ENCODE assay signal across 9 cellular contexts in the genomic region with DNA sequence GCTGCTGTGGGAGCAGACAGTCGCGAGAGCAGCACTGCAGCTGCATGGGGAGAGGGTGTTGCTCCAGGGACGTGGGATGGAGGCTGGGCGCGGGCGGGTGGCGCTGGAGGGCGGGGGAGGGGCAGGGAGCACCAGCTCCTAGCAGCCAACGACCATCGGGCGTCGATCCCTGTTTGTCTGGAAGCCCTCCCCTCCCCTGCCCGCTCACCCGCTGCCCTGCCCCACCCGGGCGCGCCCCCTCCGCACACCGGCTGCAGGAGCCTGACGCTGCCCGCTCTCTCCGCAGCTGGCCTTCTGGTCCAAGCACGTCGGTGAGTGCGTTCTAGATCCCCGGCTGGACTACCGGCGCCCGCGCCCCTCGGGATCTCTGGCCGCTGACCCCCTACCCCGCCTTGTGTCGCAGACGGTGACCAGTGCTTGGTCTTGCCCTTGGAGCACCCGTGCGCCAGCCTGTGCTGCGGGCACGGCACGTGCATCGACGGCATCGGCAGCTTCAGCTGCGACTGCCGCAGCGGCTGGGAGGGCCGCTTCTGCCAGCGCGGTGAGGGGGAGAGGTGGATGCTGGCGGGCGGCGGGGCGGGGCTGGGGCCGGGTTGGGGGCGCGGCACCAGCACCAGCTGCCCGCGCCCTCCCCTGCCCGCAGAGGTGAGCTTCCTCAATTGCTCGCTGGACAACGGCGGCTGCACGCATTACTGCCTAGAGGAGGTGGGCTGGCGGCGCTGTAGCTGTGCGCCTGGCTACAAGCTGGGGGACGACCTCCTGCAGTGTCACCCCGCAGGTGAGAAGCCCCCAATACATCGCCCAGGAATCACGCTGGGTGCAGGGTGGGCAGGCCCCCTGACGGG. TPM values are rescaled to one million over a fixed set of nuclear protein-coding genes. Genes with fewer than 3 reads are reported as not detected.
DNase-seq lines count a peak whose midpoint lies in the region; ATAC-seq, FAIRE-seq and TF ChIP-seq lines count a peak whose summit lies in the region.
"Had no signal": no experiment of that assay in that cellular context is flagged by ENCODE, and none has a peak within 500 bp of the region (broad histone marks: within the 10 kb centered on the region; RNA-seq: fewer than 3 reads in every experiment).

No MANE protein-coding gene starts in this region.

- no peak for FAIRE-seq in GM12878 (lab: Jason Lieb, UNC)

- DNase-seq in DMS 273 (lab: John Stamatoyannopoulos, UW; ENCODE audit: unreplicated experiment), result peak; percentile 70
- no peak for DNase-seq in DMS 273 treated with DMSO at 0.1 percent for 48 hours (lab: John Stamatoyannopoulos, UW)
- DNase-seq in NCI-H510A (lab: John Stamatoyannopoulos, UW), result peak; percentile 73
- no peak for DNase-seq in GM12878 (ENCODE audit: low read depth, low spot score)
- DNase-seq in left lung, result peak in 1 of 2 donors; percentile 87
- DNase-seq in upper lobe of right lung, result peak; percentile 67
- DNase-seq in AG20443 (ENCODE audit: low spot score), result no peak
- no peak for DNase-seq in SW 1271 (lab: John Stamatoyannopoulos, UW)

- H3K9ac ChIP-seq in GM12878 (ENCODE audit: control insufficient read depth, insufficient read depth, low read length), result no peak overlapping the region

- RAD21 ChIA-PET in GM12878 (lab: Charles Lee; ENCODE audit: unreplicated experiment), result no interaction called here

- H3K36me3 ChIP-seq in GM12878 (ENCODE audit: control insufficient read depth in 2 of 2, insufficient read depth in 2 of 2, low read length in 1 of 2), result no peaks in the 10 kb centered on the region
- no peaks in the 10 kb centered on the region for H3K36me3 ChIP-seq in left lung
- no peaks in the 10 kb centered on the region for H3K36me3 ChIP-seq in upper lobe of right lung

- BruUV-seq in GM12878 (replicated peaks; lab: Mats Ljungman, UMichigan), result no TSS peak

- no peak for TF ChIP-seq RAD21 in GM12878 (IDR thresholded peaks at IDR 0.05; ENCODE audit: insufficient read depth, low read depth, low read length)

- TF ChIP-seq CTCF in GM12878 (IDR thresholded peaks at IDR 0.05 in 2 of 3, conservative IDR thresholded peaks at IDR 0.05 in 1 of 3; ENCODE audit: control insufficient read depth in 2 of 3, extremely low read depth in 1 of 3, insufficient read depth in 1 of 3, low read depth in 3 of 3, low read length in 3 of 3) (no peak), left lung (IDR thresholded peaks at IDR 0.05) (no peak), upper lobe of right lung (IDR thresholded peaks at IDR 0.05) (no peak)

- H3K79me2 ChIP-seq in GM12878 (ENCODE audit: control insufficient read depth, insufficient read depth, low read length), result no peaks in the 10 kb centered on the region

- POLR2A ChIA-PET in GM12878 (lab: Charles Lee), result no interaction called here

- no peak for TF ChIP-seq EP300 in GM12878 (IDR thresholded peaks at IDR 0.05; ENCODE audit: borderline replicate concordance in 1 of 2, control insufficient read depth in 1 of 2, low read depth in 2 of 2, low read length in 2 of 2)

- intact Hi-C loops in GM12878 (cut with micrococcal nuclease; ENCODE audit: unreplicated experiment), result no loop called here
- intact Hi-C loops in left lung (cut with DNase I), result no loop called here
- intact Hi-C loops in upper lobe of right lung (cut with DNase I), result no loop called here

- in situ Hi-C loops in GM12878 (cut with MboI), result no loop called here

- SMC1A ChIA-PET in GM12878 (lab: Charles Lee; ENCODE audit: uncharacterized antibody, unreplicated experiment), result no interaction called here

- no peaks in the 10 kb centered on the region for H3K4me1 ChIP-seq in GM12878 (ENCODE audit: control insufficient read depth, insufficient read depth, low read length)
- peaks cover 9 to 17% of the 10 kb centered on the region in 2 donors for H3K4me1 ChIP-seq in left lung
- peaks cover 12% of the 10 kb centered on the region for H3K4me1 ChIP-seq in upper lobe of right lung

- H2AFZ ChIP-seq in GM12878 (ENCODE audit: control insufficient read depth, low read depth, low read length), result no peak overlapping the region

- ATAC-seq in GM12878 (peak; percentile 58), left lung (peak; percentile 50), upper lobe of right lung (peak; percentile 42)

- TF ChIP-seq POLR2A in GM12878 (IDR thresholded peaks at IDR 0.05; ENCODE audit: low read depth, low read length), result no peak

- H3K27me3 ChIP-seq in GM12878 (replicated peaks in 1 of 2; ENCODE audit: control insufficient read depth in 2 of 2, insufficient read depth in 2 of 2, low read length in 1 of 2), result peaks cover 4 to 6% of the 10 kb centered on the region in 2 experiments
- peaks cover 19 to 42% of the 10 kb centered on the region in 2 donors for H3K27me3 ChIP-seq in left lung
- H3K27me3 ChIP-seq in upper lobe of right lung, result peaks cover 20% of the 10 kb centered on the region

- no peaks in the 10 kb centered on the region for H4K20me1 ChIP-seq in GM12878 (ENCODE audit: control insufficient read depth, insufficient read depth)

- H3K4me3 ChIP-seq in GM12878 (no peak overlapping the region), left lung (peak overlapping the region; percentile 21 to 30), upper lobe of right lung (peak overlapping the region; percentile 32)

- 8% methylated on average over 49 of the region's 71 CpGs for WGBS in GM12878 (ENCODE audit: insufficient coverage, insufficient replicate concordance, low lambda C conversion rate, missing lambda C conversion rate)

- H3K9me3 ChIP-seq in GM12878 (replicated peaks; ENCODE audit: control insufficient read depth, insufficient read depth, low read length), result no peaks in the 10 kb centered on the region
- no peaks in the 10 kb centered on the region for H3K9me3 ChIP-seq in left lung
- no peaks in the 10 kb centered on the region for H3K9me3 ChIP-seq in upper lobe of right lung

- no peak overlapping the region for H3K27ac ChIP-seq in GM12878 (ENCODE audit: control insufficient read depth, insufficient read depth)
- H3K27ac ChIP-seq in left lung, result no peak overlapping the region
- H3K27ac ChIP-seq in upper lobe of right lung, result no peak overlapping the region
- H3K27ac ChIP-seq: 22Rv1 had no signal

- CTCF ChIA-PET in GM12878 (lab: Yijun Ruan, JAX), result no interaction called here

- H3K4me2 ChIP-seq in GM12878 (ENCODE audit: control insufficient read depth, insufficient read depth), result 0 out of 2 replicates have a peak overlapping the region, but pooled peaks have one; percentile 38

TF ChIP-seq in GM12878, 131 proteins besides CTCF, POLR2A, EP300 and RAD21:
- no peak for TF ChIP-seq RFX5 (IDR thresholded peaks at IDR 0.05; ENCODE audit: low read depth, low read length)
- TF ChIP-seq BHLHE40 (IDR thresholded peaks at IDR 0.05; ENCODE audit: borderline replicate concordance in 1 of 2, low read depth in 2 of 2, low read length in 1 of 2), result peak in 1 of 2 experiments; percentile 71; a peak in 2 of 4 replicates
- TF ChIP-seq NFIC (IDR thresholded peaks at IDR 0.05; ENCODE audit: low read depth, low read length), result no peak

RNA-seq across cellular contexts. Expression of gene PROC, which starts 4.6 kb away (rescaled TPM):
- not detected in 2 replicates for total RNA-seq in GM12878 (2013; cell fraction: nucleolus; rRNA removed)
- not detected in 2 replicates for total RNA-seq in GM12878 (2014; rRNA removed)
- not detected in 2 replicates for total RNA-seq in GM12878 (2014; rRNA removed; fragmentation: Illumina TruSeq; extraction: Trizol)
- not detected in 2 replicates for total RNA-seq in GM12878 (2021)
- not detected for polyA plus RNA-seq in GM12878 (2011; ENCODE audit: low read depth)
- not detected in 2 replicates for polyA plus RNA-seq in GM12878 (2011; rRNA removed)
- not detected in 2 replicates for polyA plus RNA-seq in GM12878 (2011; cell fraction: cytosol; rRNA removed)
- polyA plus RNA-seq in GM12878 (2011; cell fraction: nucleus; rRNA removed), result not detected in 2 replicates
- not detected in 2 replicates for polyA plus RNA-seq in GM12878 (2012)
- polyA plus RNA-seq in GM12878 (2014; fragmentation: Illumina TruSeq; extraction: Trizol), result not detected in 2 replicates
- polyA plus RNA-seq in GM12878 (2014; fragmentation: Nextera tagmentation; extraction: Ambion mirVana), result not detected
- polyA plus RNA-seq in GM12878 (2014; rRNA removed), result not detected in 2 replicates
- polyA plus RNA-seq in GM12878 (2016; fragmentation: Nextera tagmentation; extraction: Ambion mirVana), result not detected
- not detected in 2 replicates for polyA minus RNA-seq in GM12878 (2011; rRNA and poly(A)+ RNA removed)
- polyA minus RNA-seq in GM12878 (2011; cell fraction: cytosol; rRNA and poly(A)+ RNA removed), result not detected in 2 replicates
- not detected in 2 replicates for polyA minus RNA-seq in GM12878 (2011; cell fraction: nucleus; rRNA and poly(A)+ RNA removed)
- total RNA-seq in left lung, result under 1 TPM in 1 of 2 donors, not detected in 1; 0.50 TPM
- total RNA-seq in upper lobe of right lung, result not detected

RNA-seq across cellular contexts. Expression of gene MAP3K2, which starts 35.1 kb away (rescaled TPM):
- 54.9 and 64.4 TPM in 2 replicates for total RNA-seq in GM12878 (2013; cell fraction: nucleolus; rRNA removed)
- 24.1 and 25.1 TPM in 2 replicates for total RNA-seq in GM12878 (2014; rRNA removed)
- total RNA-seq in GM12878 (2014; rRNA removed; fragmentation: Illumina TruSeq; extraction: Trizol), result 15.7 and 17.7 TPM in 2 replicates
- 35.9 and 39.6 TPM in 2 replicates for total RNA-seq in GM12878 (2021)
- polyA plus RNA-seq in GM12878 (2011; ENCODE audit: low read depth), result 3.7 TPM
- 18.1 and 22.4 TPM in 2 replicates for polyA plus RNA-seq in GM12878 (2011; rRNA removed)
- polyA plus RNA-seq in GM12878 (2011; cell fraction: cytosol; rRNA removed), result 8.6 and 12.7 TPM in 2 replicates
- polyA plus RNA-seq in GM12878 (2011; cell fraction: nucleus; rRNA removed), result 19.5 and 21.1 TPM in 2 replicates
- 9.1 and 9.4 TPM in 2 replicates for polyA plus RNA-seq in GM12878 (2012)
- polyA plus RNA-seq in GM12878 (2014; fragmentation: Illumina TruSeq; extraction: Trizol), result 14.5 and 16.5 TPM in 2 replicates
- polyA plus RNA-seq in GM12878 (2014; fragmentation: Nextera tagmentation; extraction: Ambion mirVana), result 1 to 10 TPM; 2.7 to 6.4 TPM
- polyA plus RNA-seq in GM12878 (2014; rRNA removed), result 10.9 and 12.8 TPM in 2 replicates
- 10 to 100 TPM in 1 of 2 experiments, 1 to 10 TPM in 1; 4.9 to 26.3 TPM for polyA plus RNA-seq in GM12878 (2016; fragmentation: Nextera tagmentation; extraction: Ambion mirVana)
- 32.1 and 45.6 TPM in 2 replicates for polyA minus RNA-seq in GM12878 (2011; rRNA and poly(A)+ RNA removed)
- 20.6 and 29.6 TPM in 2 replicates for polyA minus RNA-seq in GM12878 (2011; cell fraction: cytosol; rRNA and poly(A)+ RNA removed)
- 15.7 and 26.8 TPM in 2 replicates for polyA minus RNA-seq in GM12878 (2011; cell fraction: nucleus; rRNA and poly(A)+ RNA removed)
- 10 to 100 TPM; 61.4 to 84.9 TPM for total RNA-seq in left lung
- total RNA-seq in upper lobe of right lung, result 71.5 TPM

Comparison
In these comparisons a context has a peak if more than half of its experiments do, and no peak if none do; other contexts are left out.
1. DNase-seq: peak in DMS 273 (single experiment), NCI-H510A (single experiment) and upper lobe of right lung (single experiment); none in DMS 273 treated with DMSO at 0.1 percent for 48 hours (single experiment), GM12878 (single experiment), AG20443 (single experiment) and SW 1271 (0 of 2).
2. Peak in every context shown above with its lines, with median percentiles within 50 percentile points of each other: ATAC-seq.